In the genomic region with DNA sequence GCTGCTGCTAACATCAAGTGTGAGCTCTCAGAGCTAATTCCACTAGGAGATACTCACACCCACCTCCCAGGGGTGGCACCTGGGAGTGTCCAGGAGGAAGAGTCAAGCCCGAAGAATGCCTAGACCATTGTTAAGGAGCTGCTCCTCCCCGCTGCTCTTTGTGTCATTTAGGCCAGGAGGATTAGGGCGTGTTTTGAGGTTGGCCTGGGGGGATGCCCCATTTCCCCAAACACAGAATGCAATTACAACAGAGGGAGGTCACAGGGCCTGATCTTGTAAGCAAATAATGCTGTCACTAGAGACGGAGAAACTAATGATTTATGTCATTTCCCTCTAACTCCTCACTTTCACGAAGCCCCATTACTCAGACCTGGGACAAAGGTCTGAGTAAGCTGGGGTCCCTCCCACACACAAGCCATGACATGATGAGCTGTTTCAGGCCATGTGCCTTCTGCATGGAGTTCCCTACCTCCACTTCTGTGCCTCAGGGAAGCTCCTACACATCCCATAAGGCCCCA, we compare ENCODE assay signal across 16 cellular contexts.
DNase-seq lines count a peak whose midpoint lies in the region; ATAC-seq and TF ChIP-seq lines count a peak whose summit lies in the region.
"Had no signal": no experiment of that assay in that cellular context is flagged by ENCODE, and none has a peak within 500 bp of the region (broad histone marks: within the 10 kb centered on the region; RNA-seq: fewer than 3 reads in every experiment).

No MANE protein-coding gene starts in this region.

- peak overlapping the region; percentile 46 for H2AFZ ChIP-seq in HCT116 (ENCODE audit: low read depth, low read length, poor library complexity, severe bottlenecking)

- TF ChIP-seq RAD21 in HCT116 (IDR thresholded peaks at IDR 0.05; ENCODE audit: low read depth), result no peak

- peak; percentile 94 for ATAC-seq in HCT116

- H3K9me3 ChIP-seq in HCT116 (ENCODE audit: control insufficient read depth in 1 of 2, insufficient read depth in 1 of 2, low read depth in 1 of 2, low read length in 2 of 2) (no peaks in the 10 kb centered on the region), esophagus squamous epithelium (no peaks in the 10 kb centered on the region)
- H3K9me3 ChIP-seq: sigmoid colon had no signal

- H3K79me2 ChIP-seq in HCT116 (ENCODE audit: insufficient read depth, low read length), result no peaks in the 10 kb centered on the region

- no peak for TF ChIP-seq CTCF in HCT116 (IDR thresholded peaks at IDR 0.05 in 2 of 3, conservative IDR thresholded peaks at IDR 0.05 in 1 of 3; ENCODE audit: borderline replicate concordance in 1 of 3, insufficient read depth in 1 of 3, low read depth in 2 of 3, low read length in 2 of 3)
- peak in 1 of 6 experiments; percentile 25 for TF ChIP-seq CTCF in esophagus squamous epithelium (IDR thresholded peaks at IDR 0.05)

- POLR2A ChIA-PET in HCT116 (lab: Charles Lee), result no interaction called here

- H3K27me3 ChIP-seq in HCT116 (ENCODE audit: insufficient read depth, low read length), result no peaks in the 10 kb centered on the region
- no peaks in the 10 kb centered on the region for H3K27me3 ChIP-seq in esophagus squamous epithelium
- H3K27me3 ChIP-seq: sigmoid colon had no signal

- peaks cover 0 to 21% of the 10 kb centered on the region in 2 experiments; a peak in 3 of 4 replicates for H3K4me1 ChIP-seq in HCT116 (ENCODE audit: control insufficient read depth in 1 of 2, insufficient read depth in 2 of 2, low read length in 2 of 2)
- H3K4me1 ChIP-seq in esophagus squamous epithelium, result peaks cover 0 to 39% (median 7%) of the 10 kb centered on the region in 3 donors
- H3K4me1 ChIP-seq: sigmoid colon had no signal

- CTCF ChIA-PET in HCT116 (lab: Charles Lee), result interaction anchor here (0.7 to 0.8 kb wide), 2 partner anchors 9 to 10 kb away, joined by 3 read pairs; no protein-coding TSS in a partner anchor

- H3K4me2 ChIP-seq in HCT116 (ENCODE audit: low read length), result peak overlapping the region; percentile 53

- H3K36me3 ChIP-seq in HCT116 (ENCODE audit: control insufficient read depth in 1 of 2, insufficient read depth in 2 of 2, low read length in 2 of 2) (no peaks in the 10 kb centered on the region), esophagus squamous epithelium (no peaks in the 10 kb centered on the region)
- H3K36me3 ChIP-seq: sigmoid colon had no signal

- no peak for TF ChIP-seq POLR2A in HCT116 (IDR thresholded peaks at IDR 0.05; ENCODE audit: borderline replicate concordance, extremely low read depth, insufficient read depth, insufficient read length)
- TF ChIP-seq POLR2A in esophagus squamous epithelium (IDR thresholded peaks at IDR 0.05), result no peak

- H3K9ac ChIP-seq in HCT116 (ENCODE audit: low read length), result no peak overlapping the region

- H3K9me2 ChIP-seq in HCT116 (ENCODE audit: insufficient read depth), result no peaks in the 10 kb centered on the region

- H3K27ac ChIP-seq in HCT116 (ENCODE audit: low read depth, low read length) (no peak overlapping the region), esophagus squamous epithelium (peak overlapping the region; percentile 11 to 87 (median 67))
- H3K27ac ChIP-seq: HL-60, sigmoid colon had no signal

- no TSS peak for BruUV-seq in HCT116 (replicated peaks; lab: Mats Ljungman, UMichigan)

- no peaks in the 10 kb centered on the region for H4K20me1 ChIP-seq in HCT116 (ENCODE audit: insufficient read depth)

- RAD21 ChIA-PET in HCT116 (lab: Charles Lee; ENCODE audit: low non-redundant PET in 1 of 2, low total read pairs in 2 of 2, uncharacterized antibody in 2 of 2, unreplicated experiment in 2 of 2), result no interaction called here

- intact Hi-C loops in HCT116 (cut with micrococcal nuclease) (no loop called here), esophagus squamous epithelium (cut with DNase I) (no loop called here)

- H3K4me3 ChIP-seq in HCT116 (replicated peaks in 1 of 2; ENCODE audit: low read depth in 1 of 2, low read length in 2 of 2), result no peak overlapping the region
- no peak overlapping the region for H3K4me3 ChIP-seq in esophagus squamous epithelium
- H3K4me3 ChIP-seq: sigmoid colon had no signal

- DNase-seq in 8988T, result peak; percentile 32
- DNase-seq in HCT116 (ENCODE audit: low read depth, low spot score), result no peak
- DNase-seq in NOMO-1 (lab: John Stamatoyannopoulos, UW; ENCODE audit: unreplicated experiment in 2 of 2), result peak; percentile 44 to 69
- no peak for DNase-seq in esophagus squamous epithelium (lab: John Stamatoyannopoulos, UW)
- DNase-seq in NCI-H2227 treated with DMSO at 0.1 percent for 48 hours (lab: John Stamatoyannopoulos, UW), result no peak
- no peak for DNase-seq in NCI-H128 (lab: John Stamatoyannopoulos, UW; ENCODE audit: unreplicated experiment)
- DNase-seq in cerebellar nuclear complex (lab: John Stamatoyannopoulos, UW), result no peak
- no peak for DNase-seq in activated T-cell treated with anti-CD3 and anti-CD28 coated beads, Interleukin-2, amount 50 U/mL, for 48 hours
- DNase-seq: activated CD4-positive, alpha-beta T cell treated with anti-CD3 and anti-CD28 coated beads for 48 hours; activated naive CD4-positive, alpha-beta T cell treated with anti-CD3 and anti-CD28 coated beads, Interleukin-2, amount 50 U/mL, for 16 hours; dermis blood vessel endothelial cell; hypothalamus; NCI-H2029; SHP77 treated with DMSO at 0.1 percent for 48 hours; sigmoid colon had no signal

- WGBS in esophagus squamous epithelium, 2 donors, result 46 to 56% methylated on average over 2 to 4 of the region's 5 CpGs

TF ChIP-seq in HCT116, 20 proteins besides CTCF, POLR2A, EP300 and RAD21:
- TF ChIP-seq SP1 (IDR thresholded peaks at IDR 0.05; ENCODE audit: low read depth) (peak; percentile 41; the same call in 1 of the 2 replicates), EGR1 (IDR thresholded peaks at IDR 0.05; ENCODE audit: low read depth) (peak; percentile 74), ELF1 (IDR thresholded peaks at IDR 0.05; ENCODE audit: borderline replicate concordance, low read depth) (no peak), CEBPB (IDR thresholded peaks at IDR 0.05; ENCODE audit: low read depth) (0 out of 2 replicates have a peak, but pooled peaks have one; percentile 27), SRF (IDR thresholded peaks at IDR 0.05; ENCODE audit: low read depth) (no peak), YY1 (IDR thresholded peaks at IDR 0.05; ENCODE audit: extremely low read depth, insufficient replicate concordance, low read depth, low read length) (no peak)
- TF ChIP-seq, protein P1, sequence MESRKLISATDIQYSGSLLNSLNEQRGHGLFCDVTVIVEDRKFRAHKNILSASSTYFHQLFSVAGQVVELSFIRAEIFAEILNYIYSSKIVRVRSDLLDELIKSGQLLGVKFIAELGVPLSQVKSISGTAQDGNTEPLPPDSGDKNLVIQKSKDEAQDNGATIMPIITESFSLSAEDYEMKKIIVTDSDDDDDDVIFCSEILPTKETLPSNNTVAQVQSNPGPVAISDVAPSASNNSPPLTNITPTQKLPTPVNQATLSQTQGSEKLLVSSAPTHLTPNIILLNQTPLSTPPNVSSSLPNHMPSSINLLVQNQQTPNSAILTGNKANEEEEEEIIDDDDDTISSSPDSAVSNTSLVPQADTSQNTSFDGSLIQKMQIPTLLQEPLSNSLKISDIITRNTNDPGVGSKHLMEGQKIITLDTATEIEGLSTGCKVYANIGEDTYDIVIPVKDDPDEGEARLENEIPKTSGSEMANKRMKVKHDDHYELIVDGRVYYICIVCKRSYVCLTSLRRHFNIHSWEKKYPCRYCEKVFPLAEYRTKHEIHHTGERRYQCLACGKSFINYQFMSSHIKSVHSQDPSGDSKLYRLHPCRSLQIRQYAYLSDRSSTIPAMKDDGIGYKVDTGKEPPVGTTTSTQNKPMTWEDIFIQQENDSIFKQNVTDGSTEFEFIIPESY (IDR thresholded peaks at IDR 0.05; ENCODE audit: extremely low read depth, insufficient replicate concordance, low read length), result no peak
- TF ChIP-seq, protein P2, sequence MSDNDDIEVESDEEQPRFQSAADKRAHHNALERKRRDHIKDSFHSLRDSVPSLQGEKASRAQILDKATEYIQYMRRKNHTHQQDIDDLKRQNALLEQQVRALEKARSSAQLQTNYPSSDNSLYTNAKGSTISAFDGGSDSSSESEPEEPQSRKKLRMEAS (IDR thresholded peaks at IDR 0.05), result peak; percentile 91

Comparison
In these comparisons a context has a peak if more than half of its experiments do, and no peak if none do; other contexts are left out.
1. DNase-seq: peak in 8988T (single experiment) and NOMO-1 (2 of 2); none in HCT116 (single experiment), esophagus squamous epithelium (single experiment), NCI-H2227 treated with DMSO at 0.1 percent for 48 hours (single experiment), NCI-H128 (single experiment), cerebellar nuclear complex (0 of 2) and activated T-cell treated with anti-CD3 and anti-CD28 coated beads, Interleukin-2, amount 50 U/mL, for 48 hours (0 of 2).